ENCODE assay signal across 8 cellular contexts in genomic region chr6:46170357-46171289, GRCh38. TPM values are rescaled to one million over a fixed set of nuclear protein-coding genes. Genes with fewer than 3 reads are reported as not detected.
DNase-seq lines count a peak whose midpoint lies in the region; ATAC-seq and TF ChIP-seq lines count a peak whose summit lies in the region.

Gene ENPP5, minus strand, starts transcription at chr6:46170980. Its CDS starts 2,718 bp downstream, at chr6:46168262.

- peak within 1 kb of the TSS; percentile 78 to 87 for H3K4me3 Mint-ChIP-seq in activated T-cell treated with anti-CD3 and anti-CD28 coated beads, Interleukin-2, amount 50 U/mL, for 72 hours
- peak within 1 kb of the TSS; percentile 83 to 94 (median 88) for H3K4me3 Mint-ChIP-seq in naive thymus-derived CD8-positive, alpha-beta T cell

- no peak for TF ChIP-seq CTCF in fibroblast of mammary gland (conservative IDR thresholded peaks at IDR 0.05; ENCODE audit: control insufficient read depth, insufficient read depth, low read depth, low read length)

- H3K9me3 Mint-ChIP-seq in activated T-cell treated with anti-CD3 and anti-CD28 coated beads, Interleukin-2, amount 50 U/mL, for 72 hours = no peaks in the 10 kb centered on the region
- H3K9me3 Mint-ChIP-seq in naive thymus-derived CD8-positive, alpha-beta T cell = no peaks in the 10 kb centered on the region

- no peak within 1 kb of the TSS for H3K27ac Mint-ChIP-seq in activated T-cell treated with anti-CD3 and anti-CD28 coated beads, Interleukin-2, amount 50 U/mL, for 72 hours
- H3K27ac Mint-ChIP-seq in naive thymus-derived CD8-positive, alpha-beta T cell = peak within 1 kb of the TSS in 9 of 10 donors; percentile 8 to 78 (median 46)

- H3K27me3 Mint-ChIP-seq in activated T-cell treated with anti-CD3 and anti-CD28 coated beads, Interleukin-2, amount 50 U/mL, for 72 hours (ENCODE audit: low read depth) = peaks cover 36% of the 10 kb centered on the region
- peaks cover 0 to 7% (median 4%) of the 10 kb centered on the region in 5 donors for H3K27me3 Mint-ChIP-seq in naive thymus-derived CD8-positive, alpha-beta T cell

- H3K36me3 Mint-ChIP-seq in activated T-cell treated with anti-CD3 and anti-CD28 coated beads, Interleukin-2, amount 50 U/mL, for 72 hours (ENCODE audit: insufficient read depth in 2 of 2) = peaks cover 0 to 1% of the 10 kb centered on the region in 2 donors
- H3K36me3 Mint-ChIP-seq in naive thymus-derived CD8-positive, alpha-beta T cell = no peaks in the 10 kb centered on the region

- ATAC-seq in GM19023 (IDR thresholded peaks at IDR 0.05; ENCODE audit: unreplicated experiment) = peak; percentile 90
- ATAC-seq in HG03175 (IDR thresholded peaks at IDR 0.05; ENCODE audit: unreplicated experiment) = peak; percentile 86
- ATAC-seq in activated T-cell treated with anti-CD3 and anti-CD28 coated beads, Interleukin-2, amount 50 U/mL, for 72 hours (replicated peaks in 1 of 2) = peak; percentile 77 to 90
- ATAC-seq in naive thymus-derived CD8-positive, alpha-beta T cell = peak; percentile 99

- peaks cover 22% of the 10 kb centered on the region for H3K4me1 Mint-ChIP-seq in activated T-cell treated with anti-CD3 and anti-CD28 coated beads, Interleukin-2, amount 50 U/mL, for 72 hours (ENCODE audit: low read depth)
- peaks cover 6 to 23% (median 19%) of the 10 kb centered on the region in 4 donors for H3K4me1 Mint-ChIP-seq in naive thymus-derived CD8-positive, alpha-beta T cell

- DNase-seq in ACHN (peak; percentile 43), NCI-H748 (lab: John Stamatoyannopoulos, UW; ENCODE audit: unreplicated experiment) (peak; percentile 99), fibroblast of mammary gland (ENCODE audit: low read depth) (peak; percentile 62)
- DNase-seq in activated T-cell treated with anti-CD3 and anti-CD28 coated beads, Interleukin-2, amount 50 U/mL, for 72 hours = peak; percentile 74 to 75
- peak; percentile 61 to 89 (median 76) for DNase-seq in naive thymus-derived CD8-positive, alpha-beta T cell
- peak; percentile 48 to 70 for DNase-seq in stimulated activated CD8-positive, alpha-beta memory T cell treated with anti-CD3 and anti-CD28 coated beads, Interleukin-7, amount 100 ng/mL, for 48 hours (ENCODE audit: extremely low read depth in 1 of 2, low read depth in 1 of 2)

- H3K4me3 ChIP-seq in fibroblast of mammary gland (ENCODE audit: control insufficient read depth, low read depth, low read length) = peak within 1 kb of the TSS; percentile 82

- in situ Hi-C loops in ACHN (cut with HindIII; ENCODE audit: low pct_ligation_motif_present, low pct_unique_long_range_greater_than_20kb, low sequenced_read_pairs) = no loop called here

- POLR2A ChIA-PET in naive thymus-derived CD8-positive, alpha-beta T cell (lab: Charles Lee) = interaction anchor here (0.7 to 1.2 kb wide), 4 partner anchors 11 to 159 kb away, joined by 3 to 4 read pairs (median 4); partner anchors contain the start of gene ENPP4

RNA-seq across cellular contexts. Expression of gene ENPP5, which starts in this region (rescaled TPM):
- under 1 TPM; 0.16 to 0.43 TPM for total RNA-seq in activated T-cell treated with anti-CD3 and anti-CD28 coated beads, Interleukin-2, amount 50 U/mL, for 72 hours
- total RNA-seq in naive thymus-derived CD8-positive, alpha-beta T cell = 1 to 10 TPM; 1.1 to 1.2 TPM
- polyA plus RNA-seq in naive thymus-derived CD8-positive, alpha-beta T cell = 1 to 10 TPM; 1.4 to 9.4 (median 1.6) TPM

Comparison
In these comparisons a context has a peak if more than half of its experiments do, and no peak if none do; other contexts are left out.
1. Peak in every context shown above with its lines: DNase-seq, ATAC-seq and H3K4me3 ChIP-seq.
2. Peak in DNase-seq and ATAC-seq in activated T-cell treated with anti-CD3 and anti-CD28 coated beads, Interleukin-2, amount 50 U/mL, for 72 hours; RNA of the gene not detected or under 1 TPM.
3. DNase-seq: peak in every context shown above with its lines; median percentile 99 in NCI-H748; 76 in naive thymus-derived CD8-positive, alpha-beta T cell; 74 in activated T-cell treated with anti-CD3 and anti-CD28 coated beads, Interleukin-2, amount 50 U/mL, for 72 hours; 62 in fibroblast of mammary gland; 59 in stimulated activated CD8-positive, alpha-beta memory T cell treated with anti-CD3 and anti-CD28 coated beads, Interleukin-7, amount 100 ng/mL, for 48 hours; 43 in ACHN.